12 cellular contexts compared by ENCODE assay signal in genomic region chr3:158718490-158719170, GRCh38. TPM values are rescaled to one million over a fixed set of nuclear protein-coding genes. Genes with fewer than 3 reads are reported as not detected.
DNase-seq lines count a peak whose midpoint lies in the region; ATAC-seq, FAIRE-seq and TF ChIP-seq lines count a peak whose summit lies in the region.
"Had no signal": no experiment of that assay in that cellular context is flagged by ENCODE, and none has a peak within 500 bp of the region (broad histone marks: within the 10 kb centered on the region; RNA-seq: fewer than 3 reads in every experiment).

No MANE protein-coding gene starts in this region.

- H3K27ac ChIP-seq in smooth muscle cell (ENCODE audit: low read depth): peak overlapping the region; percentile 25

- no peak for TF ChIP-seq CTCF in smooth muscle cell (IDR thresholded peaks at IDR 0.05; ENCODE audit: borderline replicate concordance, insufficient read depth, poor library complexity, severe bottlenecking)

- H3K4me3 ChIP-seq in smooth muscle cell: no peak overlapping the region

- no peaks in the 10 kb centered on the region for H4K20me1 ChIP-seq in smooth muscle cell (ENCODE audit: low read depth)

- H3K27me3 ChIP-seq in smooth muscle cell (ENCODE audit: low read depth): no peaks in the 10 kb centered on the region

- no peaks in the 10 kb centered on the region for H3K4me1 ChIP-seq in smooth muscle cell (ENCODE audit: low read depth)

- no peaks in the 10 kb centered on the region for H3K79me2 ChIP-seq in smooth muscle cell (ENCODE audit: low read depth)

- peaks cover 14% of the 10 kb centered on the region for H3F3A ChIP-seq in smooth muscle cell (ENCODE audit: low read depth)

- ATAC-seq in SK-N-SH treated with all-trans-retinoic acid at 6 μM for 48 hours (peak; percentile 18; the same call in 2 of the 3 replicates), GM18873 (IDR thresholded peaks at IDR 0.05; ENCODE audit: low FRiP score, unreplicated experiment) (no peak)
- ATAC-seq: activated CD4-positive, alpha-beta T cell treated with anti-CD3 and anti-CD28 coated beads for 36 hours had no signal

- FAIRE-seq in H54 (lab: Jason Lieb, UNC): peak; percentile 91
- FAIRE-seq: endometrium had no signal

- TF ChIP-seq POLR2A in H54 (IDR thresholded peaks at IDR 0.05; ENCODE audit: low read depth, low read length): no peak

- H3K36me3 ChIP-seq in smooth muscle cell (ENCODE audit: low read depth): no peaks in the 10 kb centered on the region

- no peaks in the 10 kb centered on the region for H3K9me3 ChIP-seq in smooth muscle cell (replicated peaks; ENCODE audit: low read depth)

- DNase-seq in H54 (ENCODE audit: insufficient read length, low spot score) (peak; percentile 40), fibroblast of peridontal ligament (ENCODE audit: extremely low read depth) (peak; percentile 95), smooth muscle cell (lab: John Stamatoyannopoulos, UW; ENCODE audit: unreplicated experiment) (no peak), NCI-H446 (lab: John Stamatoyannopoulos, UW) (no peak)
- DNase-seq in activated naive CD4-positive, alpha-beta T cell treated with Interleukin-2 at 50 U/mL for 16 hours: no peak
- DNase-seq in stimulated activated CD4-positive, alpha-beta T cell treated with anti-CD3 and anti-CD28 coated beads, Interleukin-12 subunit alpha, Interleukin-12 subunit beta, amount 100 ng/mL, for 4 hours: no peak
- DNase-seq: activated CD4-positive, alpha-beta T cell treated with anti-CD3 and anti-CD28 coated beads for 36 hours; activated gamma-delta T cell treated with Interleukin-2 at 50 U/mL for 16 hours; NCI-H2029 had no signal

- H2AFZ ChIP-seq in smooth muscle cell (ENCODE audit: low read depth): no peak overlapping the region

- H3K9ac ChIP-seq in smooth muscle cell (ENCODE audit: low read depth): no peak overlapping the region

- no peak overlapping the region for H3K4me2 ChIP-seq in smooth muscle cell

- WGBS in smooth muscle cell (ENCODE audit: low lambda C conversion rate): 65% methylated on average over 5 of the region's 5 CpGs

TF ChIP-seq in SK-N-SH treated with all-trans-retinoic acid at 6 μM for 48 hours, 23 proteins besides CTCF, POLR2A, EP300 and RAD21:
- TF ChIP-seq CSDC2 (CRISPR knock-in tag; IDR thresholded peaks at IDR 0.05) (no peak), ISL1 (CRISPR knock-in tag; IDR thresholded peaks at IDR 0.05) (0 out of 2 replicates have a peak, but pooled peaks have one; percentile 15)

RNA-seq across cellular contexts. Expression of gene RARRES1, which starts 13.6 kb away (rescaled TPM):
- total RNA-seq in smooth muscle cell: 9.8 and 15.3 TPM in 2 replicates
- polyA plus RNA-seq in smooth muscle cell: 6.6 and 10.2 TPM in 2 replicates
- total RNA-seq: activated CD4-positive, alpha-beta T cell treated with anti-CD3 and anti-CD28 coated beads for 36 hours had no signal

RNA-seq across cellular contexts. Expression of gene LXN, which starts 46.2 kb away (rescaled TPM):
- total RNA-seq in smooth muscle cell: 28.4 and 34.2 TPM in 2 replicates
- 23.2 and 30.4 TPM in 2 replicates for polyA plus RNA-seq in smooth muscle cell

Comparison
In these comparisons a context has a peak if more than half of its experiments do, and no peak if none do; other contexts are left out.
1. DNase-seq: peak in H54 (single experiment) and fibroblast of peridontal ligament (single experiment); none in smooth muscle cell (single experiment), activated naive CD4-positive, alpha-beta T cell treated with Interleukin-2 at 50 U/mL for 16 hours (single experiment), NCI-H446 (0 of 2) and stimulated activated CD4-positive, alpha-beta T cell treated with anti-CD3 and anti-CD28 coated beads, Interleukin-12 subunit alpha, Interleukin-12 subunit beta, amount 100 ng/mL, for 4 hours (single experiment).